Comparison of ENCODE assay signal across 30 cellular contexts in genomic region chr10:133509700-133510099, GRCh38. TPM values are rescaled to one million over a fixed set of nuclear protein-coding genes. Genes with fewer than 3 reads are reported as not detected.
"Had no signal": no experiment of that assay in that cellular context is flagged by ENCODE, and none has a peak within 500 bp of the region (broad histone marks: within the 10 kb centered on the region; RNA-seq: fewer than 3 reads in every experiment).

No MANE protein-coding gene starts in this region.

- H3K4me3 ChIP-seq: stomach, suprapubic skin, testis, thoracic aorta, thyroid gland, tibial artery, tibial nerve, transverse colon, upper lobe of left lung, upper lobe of right lung, uterus, vagina had no signal

- H3K4me1 Mint-ChIP-seq: stimulated activated effector memory CD8-positive, alpha-beta T cell treated with anti-CD3 and anti-CD28 coated beads, Interleukin-12 subunit alpha, Interleukin-12 subunit beta, amount 100 ng/mL, for 72 hours; stimulated activated memory B cell treated with anti-CD40 and anti-IgM and Interleukin-4, amounts not matched to agents 10 μg/mL and 1 μg/mL and 100 μg/mL, for 72 hours; stimulated activated naive B cell treated with anti-CD40 and anti-IgM and Interleukin-4, amounts not matched to agents 10 μg/mL and 1 μg/mL and 100 μg/mL, for 72 hours; stimulated activated naive CD8-positive, alpha-beta T cell treated with anti-CD3 and anti-CD28 coated beads, Interleukin-15, amount 100 ng/mL, for 72 hours had no signal

- H3K27ac Mint-ChIP-seq: stimulated activated effector memory CD8-positive, alpha-beta T cell treated with anti-CD3 and anti-CD28 coated beads, Interleukin-12 subunit alpha, Interleukin-12 subunit beta, amount 100 ng/mL, for 72 hours; stimulated activated memory B cell treated with anti-CD40 and anti-IgM and Interleukin-4, amounts not matched to agents 10 μg/mL and 1 μg/mL and 100 μg/mL, for 72 hours; stimulated activated naive B cell treated with anti-CD40 and anti-IgM and Interleukin-4, amounts not matched to agents 10 μg/mL and 1 μg/mL and 100 μg/mL, for 72 hours; stimulated activated naive CD8-positive, alpha-beta T cell treated with anti-CD3 and anti-CD28 coated beads, Interleukin-15, amount 100 ng/mL, for 72 hours; stimulated activated naive CD8-positive, alpha-beta T cell treated with anti-CD3 and anti-CD28 coated beads, Interleukin-15, Interleukin-2, amounts not matched to agents 100 ng/mL and 50 ng/mL, for 24 hours; type B pancreatic cell had no signal

- H3K27ac ChIP-seq: stomach, suprapubic skin, testis, thoracic aorta, thyroid gland, tibial artery, tibial nerve, transverse colon, upper lobe of left lung, upper lobe of right lung, uterus, vagina had no signal

- H3K27me3 Mint-ChIP-seq: type B pancreatic cell had no signal

- H3K36me3 Mint-ChIP-seq: type B pancreatic cell had no signal

- H3K4me1 ChIP-seq: stomach, suprapubic skin, testis, thyroid gland, tibial artery, tibial nerve, transverse colon, upper lobe of left lung, upper lobe of right lung, uterus, vagina had no signal

- FAIRE-seq: urothelium cell line had no signal

- ATAC-seq: stimulated activated effector memory CD8-positive, alpha-beta T cell treated with anti-CD3 and anti-CD28 coated beads, Interleukin-12 subunit alpha, Interleukin-12 subunit beta, amount 100 ng/mL, for 72 hours; stimulated activated memory B cell treated with anti-CD40 and anti-IgM and Interleukin-4, amounts not matched to agents 10 μg/mL and 1 μg/mL and 100 μg/mL, for 72 hours; stimulated activated naive B cell treated with anti-CD40 and anti-IgM and Interleukin-4, amounts not matched to agents 10 μg/mL and 1 μg/mL and 100 μg/mL, for 72 hours; stimulated activated naive CD8-positive, alpha-beta T cell treated with anti-CD3 and anti-CD28 coated beads, Interleukin-15, amount 100 ng/mL, for 72 hours; stimulated activated naive CD8-positive, alpha-beta T cell treated with anti-CD3 and anti-CD28 coated beads, Interleukin-15, Interleukin-2, amounts not matched to agents 100 U/mL and 50 U/mL, for 24 hours; upper lobe of right lung had no signal

- H3K9me3 ChIP-seq: testis, thyroid gland, transverse colon, upper lobe of right lung, vagina had no signal

- H3K4me3 Mint-ChIP-seq: stimulated activated effector memory CD8-positive, alpha-beta T cell treated with anti-CD3 and anti-CD28 coated beads, Interleukin-12 subunit alpha, Interleukin-12 subunit beta, amount 100 ng/mL, for 72 hours; stimulated activated memory B cell treated with anti-CD40 and anti-IgM and Interleukin-4, amounts not matched to agents 10 μg/mL and 1 μg/mL and 100 μg/mL, for 72 hours; stimulated activated naive B cell treated with anti-CD40 and anti-IgM and Interleukin-4, amounts not matched to agents 10 μg/mL and 1 μg/mL and 100 μg/mL, for 72 hours; stimulated activated naive CD8-positive, alpha-beta T cell treated with anti-CD3 and anti-CD28 coated beads, Interleukin-15, amount 100 ng/mL, for 72 hours; stimulated activated naive CD8-positive, alpha-beta T cell treated with anti-CD3 and anti-CD28 coated beads, Interleukin-15, Interleukin-2, amounts not matched to agents 100 ng/mL and 50 ng/mL, for 24 hours; type B pancreatic cell had no signal

- H3K9me3 Mint-ChIP-seq: stimulated activated naive CD8-positive, alpha-beta T cell treated with anti-CD3 and anti-CD28 coated beads, Interleukin-15, Interleukin-2, amounts not matched to agents 100 ng/mL and 50 ng/mL, for 24 hours had no signal

- DNase-seq: stimulated activated CD4-positive, alpha-beta T cell treated with anti-CD3 and anti-CD28 coated beads, Interleukin-2, amount 100 ng/mL, for 48 hours; stimulated activated CD4-positive, alpha-beta T cell treated with anti-CD3 and anti-CD28 coated beads, Interleukin-4, amount 100 ng/mL, for 1 hour; stimulated activated CD4-positive, alpha-beta T cell treated with anti-CD3 and anti-CD28 coated beads, Interleukin-4, amount 100 ng/mL, for 24 hours; stimulated activated CD4-positive, alpha-beta T cell treated with anti-CD3 and anti-CD28 coated beads, Interleukin-4, amount 100 ng/mL, for 4 hours; stimulated activated CD8-positive, alpha-beta memory T cell treated with anti-CD3 and anti-CD28 coated beads, Interleukin-4, amount 100 ng/mL, for 48 hours; stimulated activated naive B cell treated with anti-CD40 and anti-IgM and Interleukin-4, amounts not matched to agents 10 μg/mL and 1 μg/mL and 100 μg/mL, for 72 hours; stimulated activated naive CD4-positive, alpha-beta T cell; stimulated activated naive CD4-positive, alpha-beta T cell treated with Interleukin-2 at 50 U/mL for 16 hours; stimulated activated naive CD8-positive, alpha-beta T cell treated with anti-CD3 and anti-CD28 coated beads, Interleukin-15, amount 100 ng/mL, for 72 hours; stimulated activated naive CD8-positive, alpha-beta T cell treated with anti-CD3 and anti-CD28 coated beads, Interleukin-15, Interleukin-2, amounts not matched to agents 100 U/mL and 50 U/mL, for 24 hours; stomach; substantia nigra; testis; thyroid gland; tibial artery; transverse colon; trophoblast cell; upper lobe of left lung; upper lobe of right lung; uterus had no signal

RNA-seq across cellular contexts. Expression of gene SYCE1, which starts 55.7 kb away (rescaled TPM):
- total RNA-seq: stomach, urinary bladder, vagina had no signal
- polyA plus RNA-seq: urinary bladder had no signal
